Comparison of ENCODE assay signal across 11 cellular contexts in genomic region chr4:17762705-17763104, GRCh38. TPM values are rescaled to one million over a fixed set of nuclear protein-coding genes. Genes with fewer than 3 reads are reported as not detected.
A peak's percentile ranks its signal among the peaks of the same experiment; 100 is the strongest.
DNase-seq lines count a peak whose midpoint lies in the region; ATAC-seq, FAIRE-seq and TF ChIP-seq lines count a peak whose summit lies in the region.
"Had no signal": no experiment of that assay in that cellular context is flagged by ENCODE, and none has a peak within 500 bp of the region (broad histone marks: within the 10 kb centered on the region; RNA-seq: fewer than 3 reads in every experiment).

No MANE protein-coding gene starts in this region.

- H3K4me2 ChIP-seq in GM12878 (ENCODE audit: control insufficient read depth, insufficient read depth): no peak overlapping the region

- H3K27me3 ChIP-seq in GM12878 (replicated peaks in 1 of 2; ENCODE audit: control insufficient read depth in 2 of 2, insufficient read depth in 2 of 2, low read length in 1 of 2): no peaks in the 10 kb centered on the region
- H3K27me3 ChIP-seq: uterus had no signal

- H4K20me1 ChIP-seq in GM12878 (ENCODE audit: control insufficient read depth, insufficient read depth): no peaks in the 10 kb centered on the region

- ATAC-seq in GM12878 (peak; percentile 48; the same call in 2 of the 3 replicates), HG02678 (IDR thresholded peaks at IDR 0.05; ENCODE audit: unreplicated experiment) (no peak), GM19452 (IDR thresholded peaks at IDR 0.05; ENCODE audit: unreplicated experiment) (no peak), HG02938 (IDR thresholded peaks at IDR 0.05; ENCODE audit: unreplicated experiment) (no peak)

- peak; percentile 31 for DNase-seq in NCI-H146 (lab: John Stamatoyannopoulos, UW)
- no peak for DNase-seq in NCI-H146 treated with DMSO at 0.1 percent for 48 hours (lab: John Stamatoyannopoulos, UW; ENCODE audit: unreplicated experiment)
- DNase-seq in LNCaP clone FGC (ENCODE audit: low read depth): peak; percentile 21
- no peak for DNase-seq in GM12878 (ENCODE audit: low read depth, low spot score)
- peak; percentile 18 for DNase-seq in myocyte (ENCODE audit: low read depth)
- DNase-seq: cortex of kidney; stimulated activated CD4-positive, alpha-beta T cell treated with anti-CD3 and anti-CD28 coated beads, Interleukin-4, amount 100 ng/mL, for 4 hours; uterus had no signal

- TF ChIP-seq POLR2A in GM12878 (IDR thresholded peaks at IDR 0.05; ENCODE audit: low read depth, low read length): no peak

- peak; percentile 59 for FAIRE-seq in GM12878 (lab: Jason Lieb, UNC)

- BruUV-seq in GM12878 (replicated peaks; lab: Mats Ljungman, UMichigan): no TSS peak

- TF ChIP-seq RAD21 in GM12878 (IDR thresholded peaks at IDR 0.05; ENCODE audit: insufficient read depth, low read depth, low read length): peak; percentile 46

- SMC1A ChIA-PET in GM12878 (lab: Charles Lee; ENCODE audit: uncharacterized antibody, unreplicated experiment): interaction anchor here (1.2 kb wide), 1 partner anchor 43 kb away, joined by 5 read pairs; no protein-coding TSS in a partner anchor

- no peak for TF ChIP-seq EP300 in GM12878 (IDR thresholded peaks at IDR 0.05; ENCODE audit: borderline replicate concordance in 1 of 2, control insufficient read depth in 1 of 2, low read depth in 2 of 2, low read length in 2 of 2)

- H3K9me3 ChIP-seq in GM12878 (replicated peaks; ENCODE audit: control insufficient read depth, insufficient read depth, low read length): no peaks in the 10 kb centered on the region; the same call in 2 of the 3 replicates
- H3K9me3 ChIP-seq: uterus had no signal

- no peaks in the 10 kb centered on the region for H3K79me2 ChIP-seq in GM12878 (ENCODE audit: control insufficient read depth, insufficient read depth, low read length)

- WGBS in GM12878 (ENCODE audit: insufficient coverage, insufficient replicate concordance, low lambda C conversion rate, missing lambda C conversion rate): 86% methylated on average over 1 of the region's 1 CpG

- CTCF ChIA-PET in GM12878 (lab: Yijun Ruan, JAX): interaction anchor here (0.9 to 2.0 kb wide), 5 partner anchors 14 to 213 kb away, joined by 3 to 13 read pairs (median 3); no protein-coding TSS in a partner anchor

- RAD21 ChIA-PET in GM12878 (lab: Charles Lee; ENCODE audit: unreplicated experiment): no interaction called here

- TF ChIP-seq CTCF in LNCaP clone FGC (IDR thresholded peaks at IDR 0.05; ENCODE audit: control insufficient read depth, extremely low read depth, insufficient read depth): peak; percentile 34
- TF ChIP-seq CTCF in GM12878 (IDR thresholded peaks at IDR 0.05 in 2 of 3, conservative IDR thresholded peaks at IDR 0.05 in 1 of 3; ENCODE audit: control insufficient read depth in 2 of 3, extremely low read depth in 1 of 3, insufficient read depth in 1 of 3, low read depth in 3 of 3, low read length in 3 of 3): peak; percentile 35 to 50 (median 42); a peak in 4 of 6 replicates

- intact Hi-C loops in GM12878 (cut with micrococcal nuclease; ENCODE audit: unreplicated experiment): loop anchor here (5.0 kb wide), 2 partner anchors 45 to 830 kb away; no protein-coding TSS in a partner anchor

- no peak overlapping the region for H2AFZ ChIP-seq in GM12878 (ENCODE audit: control insufficient read depth, low read depth, low read length)

- H3K9ac ChIP-seq in GM12878 (ENCODE audit: control insufficient read depth, insufficient read depth, low read length): no peak overlapping the region

- no peaks in the 10 kb centered on the region for H3K36me3 ChIP-seq in GM12878 (ENCODE audit: control insufficient read depth in 2 of 2, insufficient read depth in 2 of 2, low read length in 1 of 2)
- H3K36me3 ChIP-seq: uterus had no signal

- H3K4me3 ChIP-seq in LNCaP clone FGC (ENCODE audit: low read depth, low read length): no peak overlapping the region
- H3K4me3 ChIP-seq in GM12878: no peak overlapping the region
- H3K4me3 ChIP-seq: uterus had no signal

- H3K27ac ChIP-seq in GM12878 (ENCODE audit: control insufficient read depth, insufficient read depth): no peak overlapping the region
- H3K27ac ChIP-seq: uterus had no signal

- POLR2A ChIA-PET in GM12878 (lab: Charles Lee): no interaction called here

- H3K4me1 ChIP-seq in GM12878 (ENCODE audit: control insufficient read depth, insufficient read depth, low read length): no peaks in the 10 kb centered on the region
- H3K4me1 ChIP-seq: uterus had no signal

- in situ Hi-C loops in GM12878 (cut with MboI): no loop called here

TF ChIP-seq in GM12878, 131 proteins besides CTCF, POLR2A, EP300 and RAD21:
- TF ChIP-seq RFX5 (IDR thresholded peaks at IDR 0.05; ENCODE audit: low read depth, low read length) (no peak), GABPA (IDR thresholded peaks at IDR 0.05; ENCODE audit: low read depth) (no peak), IKZF2 (IDR thresholded peaks at IDR 0.05) (no peak), HCFC1 (IDR thresholded peaks at IDR 0.05; ENCODE audit: low read length) (no peak), ZNF24 (IDR thresholded peaks at IDR 0.05) (no peak), SMC3 (IDR thresholded peaks at IDR 0.05; ENCODE audit: borderline replicate concordance, low read length) (peak; percentile 22; the same call in 1 of the 2 replicates), USF1 (IDR thresholded peaks at IDR 0.05; ENCODE audit: borderline replicate concordance, extremely low read length, insufficient read depth, low read depth, low read length) (no peak)
TF ChIP-seq in GM12878: peak in this region for 1.

RNA-seq across cellular contexts. Expression of gene FAM184B, which starts 18.7 kb away (rescaled TPM):
- 0.07 TPM in 1 of 2 replicates, not detected in the other for total RNA-seq in GM12878 (2013; cell fraction: nucleolus; rRNA removed)
- under 0.01 TPM in 1 of 2 replicates, not detected in the other for total RNA-seq in GM12878 (2014; rRNA removed)
- not detected in 2 replicates for total RNA-seq in GM12878 (2014; rRNA removed; fragmentation: Illumina TruSeq; extraction: Trizol)
- total RNA-seq in GM12878 (2021): not detected in 2 replicates
- polyA plus RNA-seq in GM12878 (2011; ENCODE audit: low read depth): not detected
- not detected in 2 replicates for polyA plus RNA-seq in GM12878 (2011; rRNA removed)
- not detected in 2 replicates for polyA plus RNA-seq in GM12878 (2011; cell fraction: cytosol; rRNA removed)
- polyA plus RNA-seq in GM12878 (2011; cell fraction: nucleus; rRNA removed): not detected in 2 replicates
- 0.04 TPM in 2 replicates for polyA plus RNA-seq in GM12878 (2012)
- polyA plus RNA-seq in GM12878 (2014; fragmentation: Illumina TruSeq; extraction: Trizol): not detected in 2 replicates
- not detected for polyA plus RNA-seq in GM12878 (2014; fragmentation: Nextera tagmentation; extraction: Ambion mirVana)
- polyA plus RNA-seq in GM12878 (2014; rRNA removed): not detected in 2 replicates
- not detected for polyA plus RNA-seq in GM12878 (2016; fragmentation: Nextera tagmentation; extraction: Ambion mirVana)
- not detected in 2 replicates for polyA minus RNA-seq in GM12878 (2011; rRNA and poly(A)+ RNA removed)
- not detected in 2 replicates for polyA minus RNA-seq in GM12878 (2011; cell fraction: cytosol; rRNA and poly(A)+ RNA removed)
- not detected in 2 replicates for polyA minus RNA-seq in GM12878 (2011; cell fraction: nucleus; rRNA and poly(A)+ RNA removed)
- not detected in 2 replicates for total RNA-seq in myocyte
- polyA plus RNA-seq in myocyte (2012): 0.04 TPM

RNA-seq across cellular contexts. Expression of gene DCAF16, which starts 47.9 kb away (rescaled TPM):
- total RNA-seq in GM12878 (2013; cell fraction: nucleolus; rRNA removed): 79.1 and 82.2 TPM in 2 replicates
- total RNA-seq in GM12878 (2014; rRNA removed): 29.9 and 34.9 TPM in 2 replicates
- total RNA-seq in GM12878 (2014; rRNA removed; fragmentation: Illumina TruSeq; extraction: Trizol): 29.2 and 30.7 TPM in 2 replicates
- total RNA-seq in GM12878 (2021): 30.1 and 38.1 TPM in 2 replicates
- polyA plus RNA-seq in GM12878 (2011; ENCODE audit: low read depth): 16.6 TPM
- polyA plus RNA-seq in GM12878 (2011; rRNA removed): 48.6 and 57.9 TPM in 2 replicates
- polyA plus RNA-seq in GM12878 (2011; cell fraction: cytosol; rRNA removed): 30.7 and 32.8 TPM in 2 replicates
- 28.3 and 34.6 TPM in 2 replicates for polyA plus RNA-seq in GM12878 (2011; cell fraction: nucleus; rRNA removed)
- polyA plus RNA-seq in GM12878 (2012): 14.9 and 20.1 TPM in 2 replicates
- 25.3 and 26.2 TPM in 2 replicates for polyA plus RNA-seq in GM12878 (2014; fragmentation: Illumina TruSeq; extraction: Trizol)
- polyA plus RNA-seq in GM12878 (2014; fragmentation: Nextera tagmentation; extraction: Ambion mirVana): 1 to 10 TPM; 5.8 to 6.1 TPM
- polyA plus RNA-seq in GM12878 (2014; rRNA removed): 22.9 and 26.7 TPM in 2 replicates
- 10 to 100 TPM; 16.6 TPM for polyA plus RNA-seq in GM12878 (2016; fragmentation: Nextera tagmentation; extraction: Ambion mirVana)
- 32.6 and 34.9 TPM in 2 replicates for polyA minus RNA-seq in GM12878 (2011; rRNA and poly(A)+ RNA removed)
- polyA minus RNA-seq in GM12878 (2011; cell fraction: cytosol; rRNA and poly(A)+ RNA removed): 19.2 and 27.1 TPM in 2 replicates
- polyA minus RNA-seq in GM12878 (2011; cell fraction: nucleus; rRNA and poly(A)+ RNA removed): 27.8 and 36.6 TPM in 2 replicates
- total RNA-seq in myocyte: 15.4 and 21.4 TPM in 2 replicates
- polyA plus RNA-seq in myocyte (2012): 10.8 TPM

RNA-seq across cellular contexts. Expression of gene NCAPG, which starts 48.1 kb away (rescaled TPM):
- total RNA-seq in GM12878 (2013; cell fraction: nucleolus; rRNA removed): 74.5 and 88.2 TPM in 2 replicates
- total RNA-seq in GM12878 (2014; rRNA removed): 54.0 and 59.5 TPM in 2 replicates
- total RNA-seq in GM12878 (2014; rRNA removed; fragmentation: Illumina TruSeq; extraction: Trizol): 59.7 and 65.1 TPM in 2 replicates
- total RNA-seq in GM12878 (2021): 46.1 and 53.3 TPM in 2 replicates
- polyA plus RNA-seq in GM12878 (2011; ENCODE audit: low read depth): 12.6 TPM
- polyA plus RNA-seq in GM12878 (2011; rRNA removed): 71.7 and 125 TPM in 2 replicates
- 18.8 and 19.6 TPM in 2 replicates for polyA plus RNA-seq in GM12878 (2011; cell fraction: cytosol; rRNA removed)
- 72.9 and 79.4 TPM in 2 replicates for polyA plus RNA-seq in GM12878 (2011; cell fraction: nucleus; rRNA removed)
- polyA plus RNA-seq in GM12878 (2012): 20.4 and 26.2 TPM in 2 replicates
- polyA plus RNA-seq in GM12878 (2014; fragmentation: Illumina TruSeq; extraction: Trizol): 52.3 and 61.2 TPM in 2 replicates
- 10 to 100 TPM; 17.3 to 22.9 TPM for polyA plus RNA-seq in GM12878 (2014; fragmentation: Nextera tagmentation; extraction: Ambion mirVana)
- polyA plus RNA-seq in GM12878 (2014; rRNA removed): 29.3 and 36.3 TPM in 2 replicates
- 10 to 100 TPM; 83.0 to 93.9 TPM for polyA plus RNA-seq in GM12878 (2016; fragmentation: Nextera tagmentation; extraction: Ambion mirVana)
- 31.3 and 50.0 TPM in 2 replicates for polyA minus RNA-seq in GM12878 (2011; rRNA and poly(A)+ RNA removed)
- polyA minus RNA-seq in GM12878 (2011; cell fraction: cytosol; rRNA and poly(A)+ RNA removed): 12.6 and 22.8 TPM in 2 replicates
- polyA minus RNA-seq in GM12878 (2011; cell fraction: nucleus; rRNA and poly(A)+ RNA removed): 41.0 and 59.8 TPM in 2 replicates
- total RNA-seq in myocyte: 1.5 and 1.8 TPM in 2 replicates
- polyA plus RNA-seq in myocyte (2012): 0.19 TPM

Comparison
In these comparisons a context has a peak if more than half of its experiments do, and no peak if none do; other contexts are left out.
1. DNase-seq: peak in NCI-H146 (single experiment), LNCaP clone FGC (single experiment) and myocyte (single experiment); none in NCI-H146 treated with DMSO at 0.1 percent for 48 hours (single experiment) and GM12878 (single experiment).
2. RNA of gene NCAPG, which starts 48.1 kb away (total RNA-seq): 46.1 to 88.2 TPM in GM12878; 1.5 to 1.8 TPM in myocyte; every median in the first group is over 10 times any median in the second.